Comparison of ENCODE assay signal across 8 cellular contexts in genomic region chr3:49410844-49411549, GRCh38. TPM values are rescaled to one million over a fixed set of nuclear protein-coding genes. Genes with fewer than 3 reads are reported as not detected.
DNase-seq lines count a peak whose midpoint lies in the region; ATAC-seq lines count a peak whose summit lies in the region.

No MANE protein-coding gene starts in this region.

- H3K9me3 ChIP-seq in iPS-20b (ENCODE audit: insufficient read depth, low read depth, low read length) (no peaks in the 10 kb centered on the region), subcutaneous abdominal adipose tissue (ENCODE audit: control insufficient read depth in 5 of 5, low read length in 5 of 5) (no peaks in the 10 kb centered on the region)

- H3K27me3 Mint-ChIP-seq in activated CD4-positive, alpha-beta T cell treated with anti-CD3 and anti-CD28 coated beads for 36 hours, result no peaks in the 10 kb centered on the region
- no peaks in the 10 kb centered on the region for H3K27me3 Mint-ChIP-seq in activated naive CD8-positive, alpha-beta T cell treated with anti-CD3 and anti-CD28 coated beads, Interleukin-2, amount 10 ng/mL, durations not matched to agents 7 days and 5 days

- no peak for DNase-seq in activated CD4-positive, alpha-beta T cell treated with anti-CD3 and anti-CD28 coated beads for 36 hours
- DNase-seq in activated CD4-positive, alpha-beta T cell treated with anti-CD3 and anti-CD28 coated beads, Interleukin-2, amount 50 U/mL, for 48 hours, result no peak
- DNase-seq in activated naive CD8-positive, alpha-beta T cell treated with anti-CD3 and anti-CD28 coated beads, Interleukin-2, amount 10 ng/mL, durations not matched to agents 7 days and 5 days, result no peak
- no peak for DNase-seq in NCI-H2107 (lab: John Stamatoyannopoulos, UW)
- DNase-seq in hippocampal formation (lab: John Stamatoyannopoulos, UW), result no peak
- no peak for DNase-seq in NCI-H526 treated with DMSO at 0.1 percent for 48 hours (lab: John Stamatoyannopoulos, UW)

- H3K9ac ChIP-seq in iPS-20b (ENCODE audit: low read depth, low read length) (peak overlapping the region; percentile 97), subcutaneous abdominal adipose tissue (ENCODE audit: low read length in 5 of 5) (peak overlapping the region; percentile 83 to 97 (median 96))

- POLR2A ChIA-PET in activated CD4-positive, alpha-beta T cell treated with anti-CD3 and anti-CD28 coated beads for 36 hours (lab: Charles Lee), result interaction anchor here (2.8 to 3.3 kb wide), 2 partner anchors 71 to 317 kb away, joined by 17 to 19 read pairs; partner anchors contain the start of genes QRICH1 and USP4
- POLR2A ChIA-PET in activated naive CD8-positive, alpha-beta T cell treated with anti-CD3 and anti-CD28 coated beads, Interleukin-2, amount 10 ng/mL, durations not matched to agents 7 days and 5 days (lab: Charles Lee), result interaction anchor here (0.6 to 2.4 kb wide), 20 partner anchors 9 to 491 kb away, joined by 3 to 45 read pairs (median 4); partner anchors contain the start of genes AMT, DAG1, GPX1 and IMPDH2

- CTCF ChIA-PET in activated CD4-positive, alpha-beta T cell treated with anti-CD3 and anti-CD28 coated beads for 36 hours (lab: Charles Lee), result interaction anchor here (1.3 kb wide), 1 partner anchor 71 kb away, joined by 7 read pairs; the partner anchor contains the start of gene USP4

- intact Hi-C loops in activated CD4-positive, alpha-beta T cell treated with anti-CD3 and anti-CD28 coated beads for 36 hours (cut with DNase I, micrococcal nuclease), result loop anchor here (5.0 kb wide), 4 partner anchors 54 to 881 kb away; partner anchors contain the start of genes ARIH2 (in 1 of the 2), GPX1 (in 1 of the 2), IFRD2 (in 1 of the 2) and WDR6 (in 1 of the 2)

- no peaks in the 10 kb centered on the region for H3K9me3 Mint-ChIP-seq in activated CD4-positive, alpha-beta T cell treated with anti-CD3 and anti-CD28 coated beads for 36 hours (ENCODE audit: low read depth)
- no peaks in the 10 kb centered on the region for H3K9me3 Mint-ChIP-seq in activated naive CD8-positive, alpha-beta T cell treated with anti-CD3 and anti-CD28 coated beads, Interleukin-2, amount 10 ng/mL, durations not matched to agents 7 days and 5 days

- peaks cover 3% of the 10 kb centered on the region for H3K4me1 ChIP-seq in iPS-20b (ENCODE audit: insufficient read depth, low read length)
- peaks cover 11 to 72% (median 69%) of the 10 kb centered on the region in 5 donors for H3K4me1 ChIP-seq in subcutaneous abdominal adipose tissue (ENCODE audit: control insufficient read depth in 5 of 5, insufficient read depth in 5 of 5, low read length in 5 of 5)

- H3K36me3 ChIP-seq in iPS-20b (ENCODE audit: insufficient read depth, low read depth, low read length), result no peaks in the 10 kb centered on the region
- H3K36me3 ChIP-seq in subcutaneous abdominal adipose tissue (ENCODE audit: control insufficient read depth in 5 of 5, insufficient read depth in 5 of 5, low read length in 5 of 5), result peaks cover 0 to 13% (median 10%) of the 10 kb centered on the region in 5 donors

- H3K27ac ChIP-seq in iPS-20b (ENCODE audit: low read length) (peak overlapping the region; percentile 13), subcutaneous abdominal adipose tissue (ENCODE audit: low read depth, low read length) (peak overlapping the region; percentile 91)

- H3K36me3 Mint-ChIP-seq in activated CD4-positive, alpha-beta T cell treated with anti-CD3 and anti-CD28 coated beads for 36 hours (ENCODE audit: low read depth), result peaks cover 43% of the 10 kb centered on the region
- peaks cover 19% of the 10 kb centered on the region for H3K36me3 Mint-ChIP-seq in activated naive CD8-positive, alpha-beta T cell treated with anti-CD3 and anti-CD28 coated beads, Interleukin-2, amount 10 ng/mL, durations not matched to agents 7 days and 5 days

- peaks cover 62% of the 10 kb centered on the region for H3K4me1 Mint-ChIP-seq in activated CD4-positive, alpha-beta T cell treated with anti-CD3 and anti-CD28 coated beads for 36 hours
- peaks cover 50% of the 10 kb centered on the region for H3K4me1 Mint-ChIP-seq in activated naive CD8-positive, alpha-beta T cell treated with anti-CD3 and anti-CD28 coated beads, Interleukin-2, amount 10 ng/mL, durations not matched to agents 7 days and 5 days

- peak overlapping the region; percentile 97 for H3K4me3 Mint-ChIP-seq in activated CD4-positive, alpha-beta T cell treated with anti-CD3 and anti-CD28 coated beads for 36 hours
- peak overlapping the region; percentile 94 for H3K4me3 Mint-ChIP-seq in activated naive CD8-positive, alpha-beta T cell treated with anti-CD3 and anti-CD28 coated beads, Interleukin-2, amount 10 ng/mL, durations not matched to agents 7 days and 5 days

- no peaks in the 10 kb centered on the region for H3K27me3 ChIP-seq in iPS-20b (ENCODE audit: insufficient read depth, low read length)
- H3K27me3 ChIP-seq in subcutaneous abdominal adipose tissue (ENCODE audit: control insufficient read depth in 5 of 5, insufficient read depth in 4 of 5, low read length in 5 of 5), result no peaks in the 10 kb centered on the region

- H3K27ac Mint-ChIP-seq in activated CD4-positive, alpha-beta T cell treated with anti-CD3 and anti-CD28 coated beads for 36 hours, result peak overlapping the region; percentile 96
- peak overlapping the region; percentile 89 for H3K27ac Mint-ChIP-seq in activated naive CD8-positive, alpha-beta T cell treated with anti-CD3 and anti-CD28 coated beads, Interleukin-2, amount 10 ng/mL, durations not matched to agents 7 days and 5 days

- H3K4me3 ChIP-seq in iPS-20b (ENCODE audit: low read length), result peak overlapping the region; percentile 96
- peak overlapping the region; percentile 85 to 97 (median 94) for H3K4me3 ChIP-seq in subcutaneous abdominal adipose tissue (ENCODE audit: low read depth in 1 of 5, low read length in 5 of 5)

- ATAC-seq in activated CD4-positive, alpha-beta T cell treated with anti-CD3 and anti-CD28 coated beads for 36 hours, result no peak
- ATAC-seq in activated naive CD8-positive, alpha-beta T cell treated with anti-CD3 and anti-CD28 coated beads, Interleukin-2, amount 10 ng/mL, durations not matched to agents 7 days and 5 days (ENCODE audit: low read depth), result no peak

RNA-seq across cellular contexts. Expression of gene RHOA, which starts 0.8 kb away (rescaled TPM):
- total RNA-seq in activated CD4-positive, alpha-beta T cell treated with anti-CD3 and anti-CD28 coated beads for 36 hours, result 100 to 1,000 TPM; 438 to 449 TPM
- 100 to 1,000 TPM; 428 to 441 TPM for total RNA-seq in activated naive CD8-positive, alpha-beta T cell treated with anti-CD3 and anti-CD28 coated beads, Interleukin-2, amount 10 ng/mL, durations not matched to agents 7 days and 5 days

RNA-seq across cellular contexts. Expression of gene TCTA, which starts 1.2 kb away (rescaled TPM):
- 1 to 10 TPM; 9.4 TPM for total RNA-seq in activated CD4-positive, alpha-beta T cell treated with anti-CD3 and anti-CD28 coated beads for 36 hours
- total RNA-seq in activated naive CD8-positive, alpha-beta T cell treated with anti-CD3 and anti-CD28 coated beads, Interleukin-2, amount 10 ng/mL, durations not matched to agents 7 days and 5 days, result 10 to 100 TPM; 30.3 TPM

RNA-seq across cellular contexts. Expression of gene AMT, which starts 11.3 kb away (rescaled TPM):
- total RNA-seq in activated CD4-positive, alpha-beta T cell treated with anti-CD3 and anti-CD28 coated beads for 36 hours, result 1 to 10 TPM; 3.6 to 4.1 TPM
- total RNA-seq in activated naive CD8-positive, alpha-beta T cell treated with anti-CD3 and anti-CD28 coated beads, Interleukin-2, amount 10 ng/mL, durations not matched to agents 7 days and 5 days, result 10 to 100 TPM; 10.0 to 10.3 TPM

RNA-seq across cellular contexts. Expression of gene NICN1, which starts 18.1 kb away (rescaled TPM):
- total RNA-seq in activated CD4-positive, alpha-beta T cell treated with anti-CD3 and anti-CD28 coated beads for 36 hours, result 10 to 100 TPM in 1 of 2 experiments, 1 to 10 TPM in 1; 9.5 to 12.6 TPM
- 10 to 100 TPM; 25.6 to 32.7 TPM for total RNA-seq in activated naive CD8-positive, alpha-beta T cell treated with anti-CD3 and anti-CD28 coated beads, Interleukin-2, amount 10 ng/mL, durations not matched to agents 7 days and 5 days

RNA-seq across cellular contexts. Expression of gene GPX1, which starts 52.8 kb away (rescaled TPM):
- total RNA-seq in activated CD4-positive, alpha-beta T cell treated with anti-CD3 and anti-CD28 coated beads for 36 hours, result 100 to 1,000 TPM; 182 to 306 TPM
- total RNA-seq in activated naive CD8-positive, alpha-beta T cell treated with anti-CD3 and anti-CD28 coated beads, Interleukin-2, amount 10 ng/mL, durations not matched to agents 7 days and 5 days, result 10 to 100 TPM; 86.4 to 90.6 TPM
